15 cellular contexts compared by ENCODE assay signal in genomic region chr17:79804856-79805696, GRCh38. TPM values are rescaled to one million over a fixed set of nuclear protein-coding genes. Genes with fewer than 3 reads are reported as not detected.
DNase-seq lines count a peak whose midpoint lies in the region; ATAC-seq and TF ChIP-seq lines count a peak whose summit lies in the region.
"Had no signal": no experiment of that assay in that cellular context is flagged by ENCODE, and none has a peak within 500 bp of the region (broad histone marks: within the 10 kb centered on the region; RNA-seq: fewer than 3 reads in every experiment).

No MANE protein-coding gene starts in this region.

- H3K4me1 Mint-ChIP-seq in CD4-positive, alpha-beta memory T cell = peaks cover 10 to 48% (median 21%) of the 10 kb centered on the region in 4 donors

- TF ChIP-seq CTCF in OCI-LY7 (conservative IDR thresholded peaks at IDR 0.05; ENCODE audit: low read length) = no peak
- no peak for TF ChIP-seq CTCF in hepatocyte (IDR thresholded peaks at IDR 0.05; ENCODE audit: poor library complexity)

- DNase-seq in CD4-positive, alpha-beta memory T cell = no peak
- DNase-seq in OCI-LY7 (ENCODE audit: low spot score) = no peak
- DNase-seq in hepatocyte (ENCODE audit: low spot score) = no peak
- DNase-seq in NCI-H69 (lab: John Stamatoyannopoulos, UW) = no peak
- no peak for DNase-seq in NCI-H1930 (lab: John Stamatoyannopoulos, UW)
- DNase-seq in stimulated activated naive CD4-positive, alpha-beta T cell (lab: John Stamatoyannopoulos, UW) = no peak
- no peak for DNase-seq in HEK293T (ENCODE audit: extremely low spot score)
- DNase-seq: activated CD4-positive, alpha-beta T cell treated with anti-CD3 and anti-CD28 coated beads, Interleukin-2, amount 50 U/mL, for 1 hour; hippocampal formation; NCI-H446; psoas muscle; SIG-M5 had no signal

- no peaks in the 10 kb centered on the region for H3K36me3 ChIP-seq in CD4-positive, alpha-beta memory T cell (ENCODE audit: insufficient read depth, low read length)
- H3K36me3 ChIP-seq in OCI-LY7 (ENCODE audit: insufficient read depth, low read length) (no peaks in the 10 kb centered on the region), hepatocyte (replicated peaks; ENCODE audit: insufficient read depth, low read depth) (no peaks in the 10 kb centered on the region)
- H3K36me3 ChIP-seq: upper lobe of left lung had no signal

- H3K27me3 ChIP-seq in CD4-positive, alpha-beta memory T cell (ENCODE audit: insufficient read depth, low read length) = peaks cover 92% of the 10 kb centered on the region
- peaks cover 95% of the 10 kb centered on the region for H3K27me3 ChIP-seq in hepatocyte

- 15% methylated on average over 22 of the region's 22 CpGs for WGBS in hepatocyte (ENCODE audit: low lambda C conversion rate, missing lambda C conversion rate)

- POLR2A ChIA-PET in CD4-positive, alpha-beta memory T cell (lab: Charles Lee; ENCODE audit: partially characterized antibody) = interaction anchor here (0.6 to 32.1 kb wide), 5 partner anchors 7 to 192 kb away, joined by 3 to 503 read pairs (median 8); partner anchors contain the start of genes CBX4 and CBX8
- POLR2A ChIA-PET in OCI-LY7 (lab: Charles Lee) (interaction anchor here (1.2 kb wide), 1 partner anchor 34 kb away, joined by 8 read pairs; the partner anchor contains the start of gene CBX4), HEK293T (lab: Yijun Ruan, JAX) (interaction anchor here (1.1 to 2.5 kb wide), 5 partner anchors 12 to 296 kb away, joined by 3 to 8 read pairs (median 3); partner anchors contain the start of genes CBX4 and GAA)

- peak overlapping the region in 5 of 7 donors; percentile 7 to 89 (median 60) for H3K27ac Mint-ChIP-seq in CD4-positive, alpha-beta memory T cell

- no peak overlapping the region for H3K4me3 ChIP-seq in CD4-positive, alpha-beta memory T cell (ENCODE audit: low read length in 2 of 2)
- peak overlapping the region; percentile 35 for H3K4me3 ChIP-seq in OCI-LY7 (ENCODE audit: low read depth, low read length, poor library complexity, severe bottlenecking)
- no peak overlapping the region for H3K4me3 ChIP-seq in hepatocyte
- H3K4me3 ChIP-seq: lung, psoas muscle had no signal

- H3K4me3 Mint-ChIP-seq in CD4-positive, alpha-beta memory T cell = peak overlapping the region; percentile 28 to 87 (median 68)

- intact Hi-C loops in CD4-positive, alpha-beta memory T cell (cut with micrococcal nuclease) = no loop called here
- intact Hi-C loops in OCI-LY7 (cut with micrococcal nuclease; ENCODE audit: unreplicated experiment) = no loop called here

- H3K36me3 Mint-ChIP-seq in CD4-positive, alpha-beta memory T cell = peaks cover 4 to 5% of the 10 kb centered on the region in 2 donors

- H4K20me1 ChIP-seq in OCI-LY7 (ENCODE audit: insufficient read depth, low read length) (0 out of 2 replicates have a peak, but pooled peaks cover 4% of the 10 kb centered on the region), hepatocyte (ENCODE audit: insufficient read depth, poor library complexity, severe bottlenecking) (no peaks in the 10 kb centered on the region)

- H3K79me2 ChIP-seq in OCI-LY7 (ENCODE audit: insufficient read depth, low read depth, low read length) = no peaks in the 10 kb centered on the region
- no peaks in the 10 kb centered on the region for H3K79me2 ChIP-seq in hepatocyte

- H3K4me2 ChIP-seq in OCI-LY7 (ENCODE audit: low read length) (peak overlapping the region; percentile 57), hepatocyte (no peak overlapping the region)

- peak; percentile 18 for ATAC-seq in GM19463 (IDR thresholded peaks at IDR 0.05; ENCODE audit: unreplicated experiment)

- H2AFZ ChIP-seq in OCI-LY7 (ENCODE audit: low read length) (no peak overlapping the region), hepatocyte (peak overlapping the region; percentile 33)

- no TSS peak for BruUV-seq in OCI-LY7 (replicated peaks; lab: Mats Ljungman, UMichigan)

- H3K9me2 ChIP-seq in OCI-LY7 (ENCODE audit: insufficient read depth, low read length) (no peaks in the 10 kb centered on the region), hepatocyte (replicated peaks; ENCODE audit: insufficient read depth) (no peaks in the 10 kb centered on the region)

- H3K27me3 Mint-ChIP-seq in CD4-positive, alpha-beta memory T cell = peaks cover 58 to 62% of the 10 kb centered on the region in 2 donors

- peaks cover 0 to 30% (median 3%) of the 10 kb centered on the region in 8 donors for H3K9me3 Mint-ChIP-seq in CD4-positive, alpha-beta memory T cell

- peaks cover 53% of the 10 kb centered on the region for H3K4me1 ChIP-seq in CD4-positive, alpha-beta memory T cell (ENCODE audit: insufficient read depth, low read length)
- H3K4me1 ChIP-seq in OCI-LY7 (ENCODE audit: insufficient read depth, low read length, poor library complexity, severe bottlenecking) = peaks cover 23% of the 10 kb centered on the region
- peaks cover 12% of the 10 kb centered on the region for H3K4me1 ChIP-seq in hepatocyte (ENCODE audit: insufficient read depth)
- H3K4me1 ChIP-seq: psoas muscle had no signal

- H3K27ac ChIP-seq in CD4-positive, alpha-beta memory T cell (ENCODE audit: low read depth, low read length) = no peak overlapping the region
- no peak overlapping the region for H3K27ac ChIP-seq in OCI-LY7 (ENCODE audit: low read depth, low read length, poor library complexity, severe bottlenecking)
- no peak overlapping the region for H3K27ac ChIP-seq in hepatocyte
- H3K27ac ChIP-seq: psoas muscle, upper lobe of left lung had no signal

- CTCF ChIA-PET in CD4-positive, alpha-beta memory T cell (lab: Charles Lee; ENCODE audit: partially characterized antibody) = interaction anchor here (0.9 to 2.8 kb wide), 4 partner anchors 16 to 63 kb away, joined by 3 to 7 read pairs (median 4); no protein-coding TSS in a partner anchor
- CTCF ChIA-PET in OCI-LY7 (lab: Charles Lee; ENCODE audit: unreplicated experiment) (no interaction called here), HEK293T (lab: Yijun Ruan, JAX) (interaction anchor here (1.1 to 1.6 kb wide), 2 partner anchors 30 to 35 kb away, joined by 5 to 6 read pairs; no protein-coding TSS in a partner anchor)

- no peaks in the 10 kb centered on the region for H3K9me3 ChIP-seq in CD4-positive, alpha-beta memory T cell (ENCODE audit: control insufficient read depth in 1 of 2, low read length in 2 of 2)
- H3K9me3 ChIP-seq in OCI-LY7 (ENCODE audit: low read length) (no peaks in the 10 kb centered on the region), hepatocyte (ENCODE audit: low read depth) (no peaks in the 10 kb centered on the region)
- H3K9me3 ChIP-seq: psoas muscle, upper lobe of left lung had no signal

TF ChIP-seq in HEK293T, 16 proteins besides CTCF, POLR2A, EP300 and RAD21:
- no peak for TF ChIP-seq FOXK2 (IDR thresholded peaks at IDR 0.05)
- TF ChIP-seq BHLHE40 (IDR thresholded peaks at IDR 0.05; ENCODE audit: borderline replicate concordance) = no peak
- TF ChIP-seq PKNOX1 (IDR thresholded peaks at IDR 0.05) = no peak
- no peak for TF ChIP-seq TARDBP (IDR thresholded peaks at IDR 0.05)
- no peak for TF ChIP-seq SP1 (IDR thresholded peaks at IDR 0.05)
- no peak for TF ChIP-seq NFRKB (IDR thresholded peaks at IDR 0.05)
- TF ChIP-seq CTBP1 (IDR thresholded peaks at IDR 0.05; ENCODE audit: borderline replicate concordance) = no peak
- TF ChIP-seq ELF4 (IDR thresholded peaks at IDR 0.05) = no peak
- no peak for TF ChIP-seq HDGF (IDR thresholded peaks at IDR 0.05; ENCODE audit: borderline replicate concordance)
- no peak for TF ChIP-seq L3MBTL2 (conservative IDR thresholded peaks at IDR 0.05)
- no peak for TF ChIP-seq LEF1 (IDR thresholded peaks at IDR 0.05; ENCODE audit: borderline replicate concordance)
- no peak for TF ChIP-seq FOXM1 (IDR thresholded peaks at IDR 0.05; ENCODE audit: borderline replicate concordance)
- no peak for TF ChIP-seq FOXA1 (IDR thresholded peaks at IDR 0.05)
TF ChIP-seq in HEK293T: peak in this region for 0.

RNA-seq across cellular contexts. Expression of gene CBX8, which starts 8.2 kb away (rescaled TPM):
- total RNA-seq in CD4-positive, alpha-beta memory T cell = 1 to 10 TPM; 2.8 to 4.1 TPM
- polyA plus RNA-seq in CD4-positive, alpha-beta memory T cell = under 1 TPM; 0.29 to 0.34 TPM
- 7.5 and 11.7 TPM in 2 replicates for total RNA-seq in OCI-LY7 (2014; rRNA removed; shearing (Covaris generic))
- total RNA-seq in OCI-LY7 (2022) = 13.9 and 16.3 TPM in 2 replicates
- total RNA-seq in hepatocyte = 4.3 and 8.6 TPM in 2 replicates
- 6.5 and 8.3 TPM in 2 replicates for polyA plus RNA-seq in hepatocyte

RNA-seq across cellular contexts. Expression of gene CBX2, which starts 27.1 kb away (rescaled TPM):
- under 1 TPM; 0.06 to 0.44 TPM for total RNA-seq in CD4-positive, alpha-beta memory T cell
- polyA plus RNA-seq in CD4-positive, alpha-beta memory T cell = not detected
- total RNA-seq in OCI-LY7 (2014; rRNA removed; shearing (Covaris generic)) = 29.9 and 31.5 TPM in 2 replicates
- 27.9 and 31.2 TPM in 2 replicates for total RNA-seq in OCI-LY7 (2022)
- 11.8 and 16.3 TPM in 2 replicates for total RNA-seq in hepatocyte
- 8.6 and 11.6 TPM in 2 replicates for polyA plus RNA-seq in hepatocyte

RNA-seq across cellular contexts. Expression of gene CBX4, which starts 34.2 kb away (rescaled TPM):
- total RNA-seq in CD4-positive, alpha-beta memory T cell = 10 to 100 TPM; 64.7 to 65.7 TPM
- polyA plus RNA-seq in CD4-positive, alpha-beta memory T cell = 1 to 10 TPM; 1.2 to 9.7 TPM
- total RNA-seq in OCI-LY7 (2014; rRNA removed; shearing (Covaris generic)) = 98.9 and 109 TPM in 2 replicates
- 110 and 121 TPM in 2 replicates for total RNA-seq in OCI-LY7 (2022)
- 49.6 and 56.1 TPM in 2 replicates for total RNA-seq in hepatocyte
- polyA plus RNA-seq in hepatocyte = 74.3 and 86.7 TPM in 2 replicates
